Comparison of ENCODE assay signal across 8 cellular contexts in the genomic region with DNA sequence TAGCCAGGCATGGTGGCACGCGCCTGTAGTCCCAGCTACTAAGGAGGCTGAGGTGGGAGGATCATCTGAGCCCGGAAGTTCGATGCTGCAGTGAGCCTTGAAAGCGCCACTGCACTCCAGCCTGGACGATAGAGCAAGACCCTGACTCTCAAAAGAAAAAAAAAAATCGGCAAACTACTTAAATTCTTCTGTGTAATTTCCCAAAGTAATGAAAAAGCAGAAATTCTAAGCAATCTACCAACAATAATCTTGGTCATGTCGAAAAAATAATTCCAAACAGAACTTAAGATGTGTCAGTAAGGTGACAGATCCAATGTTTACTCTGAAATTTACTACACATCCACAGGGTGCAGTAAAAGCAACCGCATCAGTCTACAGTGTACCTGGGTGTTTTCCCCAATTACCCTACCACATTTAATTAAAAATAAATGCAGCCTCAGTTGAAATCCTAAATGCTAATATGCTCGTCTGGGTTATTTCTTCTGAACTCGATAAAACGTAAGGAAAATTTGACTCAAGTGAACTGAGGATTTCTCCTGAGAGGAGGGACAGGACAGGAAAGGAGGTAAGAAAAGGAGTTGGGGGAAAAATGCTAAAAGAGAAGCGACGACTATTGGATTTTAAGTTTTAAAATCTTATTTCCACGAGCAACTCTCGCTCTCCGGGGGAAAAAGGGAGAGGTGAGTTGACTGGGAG. TPM values are rescaled to one million over a fixed set of nuclear protein-coding genes. Genes with fewer than 3 reads are reported as not detected.
A peak's percentile ranks its signal among the peaks of the same experiment; 100 is the strongest.
DNase-seq lines count a peak whose midpoint lies in the region; ATAC-seq, FAIRE-seq and TF ChIP-seq lines count a peak whose summit lies in the region.

No MANE protein-coding gene starts in this region.

- intact Hi-C loops in PC-9 (cut with micrococcal nuclease; ENCODE audit: unreplicated experiment), result loop anchor here (1.0 to 10.0 kb wide), 3 partner anchors 44 to 749 kb away; a partner anchor contains a TSS

- peak overlapping the region; percentile 83 for H3K4me2 ChIP-seq in PC-9

- DNase-seq in PC-9 (peak in 1 of 2 experiments; percentile 2), coronary artery (ENCODE audit: low spot score) (no peak), frontal cortex (ENCODE audit: low spot score in 2 of 2) (no peak)

- no peaks in the 10 kb centered on the region for H3K9me3 ChIP-seq in PC-9 (ENCODE audit: insufficient read depth, low read depth)
- H3K9me3 ChIP-seq in muscle layer of colon (ENCODE audit: low read length), result no peaks in the 10 kb centered on the region

- H2AFZ ChIP-seq in PC-9, result peak overlapping the region; percentile 83

- H3K4me3 ChIP-seq in PC-9, result peak overlapping the region; percentile 95
- peak overlapping the region; percentile 91 for H3K4me3 ChIP-seq in coronary artery
- H3K4me3 ChIP-seq in muscle layer of colon (ENCODE audit: low read depth in 1 of 2, low read length in 2 of 2), result peak overlapping the region; percentile 97 to 98

- no peak for FAIRE-seq in frontal cortex (lab: Jason Lieb, UNC)

- 0 out of 2 replicates have a peak, but pooled peaks cover 8% of the 10 kb centered on the region for H3K36me3 ChIP-seq in PC-9 (ENCODE audit: low read depth)
- no peaks in the 10 kb centered on the region for H3K36me3 ChIP-seq in muscle layer of colon (ENCODE audit: insufficient read depth, low read length)

- peaks cover 11% of the 10 kb centered on the region for H3F3A ChIP-seq in PC-9 (ENCODE audit: insufficient read depth, low read depth)

- no TSS peak for BruUV-seq in PC-9 (replicated peaks; lab: Mats Ljungman, UMichigan)

- TF ChIP-seq CTCF in C4-2B (conservative IDR thresholded peaks at IDR 0.05) (no peak), PC-9 (conservative IDR thresholded peaks at IDR 0.05) (no peak), coronary artery (IDR thresholded peaks at IDR 0.05) (no peak)

- CTCF ChIA-PET in PC-9 (lab: Charles Lee), result no interaction called here

- H3K4me1 ChIP-seq in PC-9 (replicated peaks; ENCODE audit: insufficient read depth) (peaks cover 25% of the 10 kb centered on the region), muscle layer of colon (ENCODE audit: insufficient read depth, low read length) (peaks cover 5% of the 10 kb centered on the region)

- ATAC-seq in GM19351 (IDR thresholded peaks at IDR 0.05; ENCODE audit: unreplicated experiment) (peak; percentile 28), HG02763 (IDR thresholded peaks at IDR 0.05; ENCODE audit: unreplicated experiment) (no peak), GM19023 (IDR thresholded peaks at IDR 0.05; ENCODE audit: unreplicated experiment) (no peak)

- H3K79me2 ChIP-seq in PC-9 (ENCODE audit: low read depth), result peaks cover 56% of the 10 kb centered on the region

- POLR2A ChIA-PET in PC-9 (lab: Charles Lee; ENCODE audit: unreplicated experiment), result interaction anchor here (0.6 kb wide), 1 partner anchor 49 kb away, joined by 3 read pairs; no protein-coding TSS in a partner anchor

- no peaks in the 10 kb centered on the region for H3K27me3 ChIP-seq in PC-9 (ENCODE audit: insufficient read depth, low read depth)
- H3K27me3 ChIP-seq in muscle layer of colon (ENCODE audit: control insufficient read depth in 1 of 2, insufficient read depth in 2 of 2, low read length in 2 of 2), result no peaks in the 10 kb centered on the region

- H4K20me1 ChIP-seq in PC-9 (ENCODE audit: insufficient read depth), result peaks cover 35% of the 10 kb centered on the region

- H3K9me2 ChIP-seq in PC-9 (ENCODE audit: insufficient read depth), result no peaks in the 10 kb centered on the region

- H3K9ac ChIP-seq in muscle layer of colon (ENCODE audit: low read length), result peak overlapping the region; percentile 18

- H3K27ac ChIP-seq in C4-2B, result peak overlapping the region; percentile 94
- peak overlapping the region; percentile 87 for H3K27ac ChIP-seq in PC-9
- H3K27ac ChIP-seq in coronary artery, result peak overlapping the region; percentile 75 to 93
- peak overlapping the region; percentile 95 for H3K27ac ChIP-seq in muscle layer of colon (ENCODE audit: low read depth, low read length)

RNA-seq across cellular contexts. Expression of a gene that starts 0.8 kb away (rescaled TPM):
- total RNA-seq in PC-9 (2021) (158 and 182 TPM in 2 replicates), frontal cortex (199 TPM)

RNA-seq across cellular contexts. Expression of a gene that starts 44.1 kb away (rescaled TPM):
- total RNA-seq in PC-9 (2021) (41.5 and 50.8 TPM in 2 replicates), frontal cortex (25.7 TPM)

RNA-seq across cellular contexts. Expression of a gene that starts 48.4 kb away (rescaled TPM):
- total RNA-seq in PC-9 (2021) (128 and 155 TPM in 2 replicates), frontal cortex (76.6 TPM)
